ENCODE assay signal across 8 cellular contexts in genomic region chr20:63968928-63969760, GRCh38. TPM values are rescaled to one million over a fixed set of nuclear protein-coding genes. Genes with fewer than 3 reads are reported as not detected.
DNase-seq lines count a peak whose midpoint lies in the region; ATAC-seq and TF ChIP-seq lines count a peak whose summit lies in the region.

No MANE protein-coding gene starts in this region.

- H3K27me3 Mint-ChIP-seq in activated T-helper 17 cell treated with anti-CD3 and anti-CD28 coated beads, Interleukin-2, amount 50 U/mL, for 72 hours: no peaks in the 10 kb centered on the region

- POLR2A ChIA-PET in AG04450 (lab: Yijun Ruan, JAX): no interaction called here

- peak overlapping the region; percentile 89 for H3K27ac Mint-ChIP-seq in activated T-helper 17 cell treated with anti-CD3 and anti-CD28 coated beads, Interleukin-2, amount 50 U/mL, for 72 hours

- intact Hi-C loops in cardiac septum (cut with DNase I): no loop called here
- intact Hi-C loops in prostate gland (cut with DNase I): loop anchor here (10.0 kb wide), 2 partner anchors 224 to 344 kb away; partner anchors contain the start of gene GMEB2

- H3K27ac ChIP-seq in AG04450 (ENCODE audit: low read depth, low read length) (peak overlapping the region; percentile 39), prostate gland (peak overlapping the region; percentile 57 to 61)

- TF ChIP-seq POLR2A in prostate gland (IDR thresholded peaks at IDR 0.05): no peak

- H3K36me3 ChIP-seq in prostate gland: no peaks in the 10 kb centered on the region

- TF ChIP-seq CTCF in AG04450 (IDR thresholded peaks at IDR 0.05; ENCODE audit: low read depth, low read length) (no peak), HFF-Myc (IDR thresholded peaks at IDR 0.05; ENCODE audit: low read depth, low read length, missing control alignments) (no peak), prostate gland (IDR thresholded peaks at IDR 0.05) (no peak)

- DNase-seq in AG04450 (ENCODE audit: low read depth, low spot score): no peak
- no peak for DNase-seq in HFF-Myc (ENCODE audit: extremely low read depth, low read depth)
- peak; percentile 72 for DNase-seq in cardiac septum (ENCODE audit: low spot score)
- DNase-seq in prostate gland (ENCODE audit: low spot score): no peak
- DNase-seq in globus pallidus (ENCODE audit: low spot score): no peak
- no peak for DNase-seq in COR-L47 (lab: John Stamatoyannopoulos, UW)
- no peak for DNase-seq in NCI-H1694 (lab: John Stamatoyannopoulos, UW)

- H3K4me1 ChIP-seq in prostate gland (replicated peaks): peaks cover 18% of the 10 kb centered on the region

- H3K4me1 Mint-ChIP-seq in activated T-helper 17 cell treated with anti-CD3 and anti-CD28 coated beads, Interleukin-2, amount 50 U/mL, for 72 hours: peaks cover 10% of the 10 kb centered on the region

- H3K4me3 ChIP-seq in AG04450 (ENCODE audit: low read depth, low read length): peak overlapping the region; percentile 66
- H3K4me3 ChIP-seq in HFF-Myc (replicated peaks; ENCODE audit: low read depth, low read length): peak overlapping the region; percentile 69
- peak overlapping the region; percentile 53 to 79 for H3K4me3 ChIP-seq in prostate gland

- WGBS in prostate gland: 0% methylated on average over 65 of the region's 70 CpGs

- peaks cover 20% of the 10 kb centered on the region for H3K36me3 Mint-ChIP-seq in activated T-helper 17 cell treated with anti-CD3 and anti-CD28 coated beads, Interleukin-2, amount 50 U/mL, for 72 hours (ENCODE audit: low read depth)

- peaks cover 36% of the 10 kb centered on the region for H3K9me3 ChIP-seq in AG04450 (ENCODE audit: control insufficient read depth, insufficient read depth, low read length)
- no peaks in the 10 kb centered on the region for H3K9me3 ChIP-seq in prostate gland

- peak; percentile 43 for ATAC-seq in activated T-helper 17 cell treated with anti-CD3 and anti-CD28 coated beads, Interleukin-2, amount 50 U/mL, for 72 hours (replicated peaks)

- no peaks in the 10 kb centered on the region for H3K9me3 Mint-ChIP-seq in activated T-helper 17 cell treated with anti-CD3 and anti-CD28 coated beads, Interleukin-2, amount 50 U/mL, for 72 hours

- CTCF ChIA-PET in AG04450 (lab: Charles Lee): no interaction called here

- peak overlapping the region; percentile 81 for H3K4me3 Mint-ChIP-seq in activated T-helper 17 cell treated with anti-CD3 and anti-CD28 coated beads, Interleukin-2, amount 50 U/mL, for 72 hours

- no peaks in the 10 kb centered on the region for H3K27me3 ChIP-seq in AG04450 (ENCODE audit: control insufficient read depth, insufficient read depth, low read length)
- H3K27me3 ChIP-seq in prostate gland (replicated peaks; ENCODE audit: insufficient read depth): no peaks in the 10 kb centered on the region

RNA-seq across cellular contexts. Expression of gene ZNF512B, which starts 0.6 kb away (rescaled TPM):
- polyA plus RNA-seq in AG04450 (2011; rRNA removed): 4.0 and 6.0 TPM in 2 replicates
- polyA minus RNA-seq in AG04450 (2011; rRNA and poly(A)+ RNA removed): 7.0 and 8.4 TPM in 2 replicates
- 10 to 100 TPM; 13.9 to 21.3 TPM for total RNA-seq in activated T-helper 17 cell treated with anti-CD3 and anti-CD28 coated beads, Interleukin-2, amount 50 U/mL, for 72 hours
- total RNA-seq in cardiac septum: 12.8 TPM
- 10 to 100 TPM; 12.2 to 24.6 TPM for total RNA-seq in prostate gland

RNA-seq across cellular contexts. Expression of gene SAMD10, which starts 10.3 kb away (rescaled TPM):
- 1.3 and 1.8 TPM in 2 replicates for polyA plus RNA-seq in AG04450 (2011; rRNA removed)
- 0.51 and 0.74 TPM in 2 replicates for polyA minus RNA-seq in AG04450 (2011; rRNA and poly(A)+ RNA removed)
- total RNA-seq in activated T-helper 17 cell treated with anti-CD3 and anti-CD28 coated beads, Interleukin-2, amount 50 U/mL, for 72 hours: 10 to 100 TPM; 21.4 to 32.7 TPM
- total RNA-seq in cardiac septum: 4.0 TPM
- total RNA-seq in prostate gland: 10 to 100 TPM in 1 of 2 donors, 1 to 10 TPM in 1; 6.0 to 14.7 TPM

RNA-seq across cellular contexts. Expression of gene PRPF6, which starts 11.8 kb away (rescaled TPM):
- 38.5 and 47.5 TPM in 2 replicates for polyA plus RNA-seq in AG04450 (2011; rRNA removed)
- 49.9 and 56.3 TPM in 2 replicates for polyA minus RNA-seq in AG04450 (2011; rRNA and poly(A)+ RNA removed)
- 10 to 100 TPM; 88.5 to 97.4 TPM for total RNA-seq in activated T-helper 17 cell treated with anti-CD3 and anti-CD28 coated beads, Interleukin-2, amount 50 U/mL, for 72 hours
- total RNA-seq in cardiac septum (47.5 TPM), prostate gland (10 to 100 TPM; 60.9 to 99.6 TPM)

RNA-seq across cellular contexts. Expression of gene UCKL1, which starts 12.9 kb away (rescaled TPM):
- 18.0 and 22.3 TPM in 2 replicates for polyA plus RNA-seq in AG04450 (2011; rRNA removed)
- polyA minus RNA-seq in AG04450 (2011; rRNA and poly(A)+ RNA removed): 17.2 and 22.2 TPM in 2 replicates
- total RNA-seq in activated T-helper 17 cell treated with anti-CD3 and anti-CD28 coated beads, Interleukin-2, amount 50 U/mL, for 72 hours: 10 to 100 TPM; 27.5 to 36.2 TPM
- 43.2 TPM for total RNA-seq in cardiac septum
- total RNA-seq in prostate gland: 10 to 100 TPM; 46.6 to 66.2 TPM
